Comparison of ENCODE assay signal across 20 cellular contexts in genomic region chr3:14834807-14835466, GRCh38. TPM values are rescaled to one million over a fixed set of nuclear protein-coding genes. Genes with fewer than 3 reads are reported as not detected.
DNase-seq lines count a peak whose midpoint lies in the region; ATAC-seq, FAIRE-seq and TF ChIP-seq lines count a peak whose summit lies in the region.
"Had no signal": no experiment of that assay in that cellular context is flagged by ENCODE, and none has a peak within 500 bp of the region (broad histone marks: within the 10 kb centered on the region; RNA-seq: fewer than 3 reads in every experiment).

No MANE protein-coding gene starts in this region.

- no peak overlapping the region for H2AFZ ChIP-seq in HepG2 (ENCODE audit: low read length)

- no peaks in the 10 kb centered on the region for H3K79me2 ChIP-seq in HepG2 (ENCODE audit: insufficient read depth, low read length)

- TF ChIP-seq POLR2A in HepG2 (IDR thresholded peaks at IDR 0.05; ENCODE audit: insufficient read depth in 1 of 2, low read depth in 2 of 2, low read length in 2 of 2) (no peak), right lobe of liver (IDR thresholded peaks at IDR 0.05) (no peak)

- ATAC-seq in HepG2 (no peak), right lobe of liver (no peak), sciatic nerve (no peak), HG03139 (IDR thresholded peaks at IDR 0.05; ENCODE audit: unreplicated experiment) (no peak)
- ATAC-seq: A549 had no signal

- WGBS in HepG2 (ENCODE audit: low lambda C conversion rate) = 61% methylated on average over 11 of the region's 15 CpGs
- 74% methylated on average over 6 of the region's 15 CpGs for WGBS in right lobe of liver (ENCODE audit: insufficient coverage, low coverage, low lambda C conversion rate, missing lambda C conversion rate)

- POLR2A ChIA-PET in HepG2 (lab: Yijun Ruan, JAX) = no interaction called here

- H4K20me1 ChIP-seq in HepG2 (ENCODE audit: insufficient read depth, low read length) = no peaks in the 10 kb centered on the region

- BruUV-seq in HepG2 (replicated peaks; lab: Mats Ljungman, UMichigan) = no TSS peak

- H3K9ac ChIP-seq in HepG2 (ENCODE audit: insufficient read depth, low read depth, low read length) = no peak overlapping the region

- peaks cover 33% of the 10 kb centered on the region for H3K4me1 ChIP-seq in HepG2 (ENCODE audit: insufficient read depth, low read length)
- peaks cover 0 to 3% (median 0%) of the 10 kb centered on the region in 4 donors for H3K4me1 ChIP-seq in right lobe of liver
- H3K4me1 ChIP-seq: A549, Caco-2, HAP-1 had no signal

- in situ Hi-C loops in HepG2 (cut with HindIII; ENCODE audit: extremely low pct_ligation_motif_present, low pct_unique_long_range_greater_than_20kb) = no loop called here

- H3K27me3 ChIP-seq in HepG2 (ENCODE audit: control insufficient read depth in 1 of 2, insufficient read depth in 2 of 2, low read length in 2 of 2) = peaks cover 0 to 53% of the 10 kb centered on the region in 2 experiments; a peak in 3 of 5 replicates
- H3K27me3 ChIP-seq in right lobe of liver = no peaks in the 10 kb centered on the region

- no peak overlapping the region for H3K27ac ChIP-seq in HepG2 (ENCODE audit: extremely low read length, insufficient read depth, low read length)
- H3K27ac ChIP-seq in right lobe of liver = no peak overlapping the region
- H3K27ac ChIP-seq: 22Rv1, A549, C4-2B had no signal

- H3K4me3 ChIP-seq in HepG2 (replicated peaks in 1 of 3; ENCODE audit: insufficient read depth in 1 of 3, low read depth in 2 of 3, low read length in 3 of 3) (no peak overlapping the region), right lobe of liver (no peak overlapping the region)
- H3K4me3 ChIP-seq: A549, HAP-1 had no signal

- H3K36me3 ChIP-seq in HepG2 (replicated peaks in 1 of 2; ENCODE audit: control insufficient read depth in 1 of 2, insufficient read depth in 2 of 2, low read length in 2 of 2) (no peaks in the 10 kb centered on the region), right lobe of liver (no peaks in the 10 kb centered on the region)
- H3K36me3 ChIP-seq: HAP-1 had no signal

- no peak for TF ChIP-seq RAD21 in HepG2 (CRISPR knock-in tag; IDR thresholded peaks at IDR 0.05)

- no peak for FAIRE-seq in HepG2 (lab: Jason Lieb, UNC)
- FAIRE-seq: A549, D721Med, G401.6, GM12891, GM19239, HTR-8/SVneo had no signal

- peak; percentile 41 for DNase-seq in activated effector memory CD4-positive, alpha-beta T cell treated with anti-CD3 and anti-CD28 coated beads, Interleukin-2, amount 50 U/mL, for 16 hours
- DNase-seq in activated effector memory CD4-positive, alpha-beta T cell treated with Interleukin-2 at 50 U/mL for 16 hours = no peak
- no peak for DNase-seq in HepG2 (ENCODE audit: low spot score)
- no peak for DNase-seq in right lobe of liver
- DNase-seq in sciatic nerve (ENCODE audit: low spot score) = peak; percentile 15
- DNase-seq in NCI-H82 treated with DMSO at 0.1 percent for 48 hours (lab: John Stamatoyannopoulos, UW; ENCODE audit: unreplicated experiment) = no peak
- DNase-seq: AML-193; Caco-2; CD4-positive, alpha-beta T cell had no signal

- TF ChIP-seq CTCF in HepG2 (CRISPR knock-in tag; IDR thresholded peaks at IDR 0.05) = no peak
- no peak for TF ChIP-seq CTCF in right lobe of liver (IDR thresholded peaks at IDR 0.05)

- H3K4me2 ChIP-seq in HepG2 (ENCODE audit: low read depth, low read length) = no peak overlapping the region
- H3K4me2 ChIP-seq: A549 had no signal

- CTCF ChIA-PET in HepG2 (lab: Yijun Ruan, JAX; ENCODE audit: low intra/inter-chr PET ratio, low total read pairs) = no interaction called here

- intact Hi-C loops in HepG2 (cut with micrococcal nuclease; ENCODE audit: unreplicated experiment) = no loop called here
- intact Hi-C loops in right lobe of liver (cut with DNase I) = no loop called here
- intact Hi-C loops in sciatic nerve (cut with DNase I) = no loop called here

- no peaks in the 10 kb centered on the region for H3K9me3 ChIP-seq in HepG2 (ENCODE audit: low read length)
- H3K9me3 ChIP-seq in right lobe of liver = no peaks in the 10 kb centered on the region
- H3K9me3 ChIP-seq: A549, Caco-2, HAP-1 had no signal

- TF ChIP-seq EP300 in HepG2 (IDR thresholded peaks at IDR 0.05; ENCODE audit: low read depth in 2 of 2, low read length in 2 of 2) (no peak), HepG2 (CRISPR knock-in tag; IDR thresholded peaks at IDR 0.05; ENCODE audit: borderline replicate concordance) (no peak)

TF ChIP-seq in HepG2, 621 proteins besides CTCF, POLR2A, EP300 and RAD21:
- no peak for TF ChIP-seq FUBP1 (CRISPR knock-in tag; IDR thresholded peaks at IDR 0.05; ENCODE audit: borderline replicate concordance)
- TF ChIP-seq PCBP1 (IDR thresholded peaks at IDR 0.05; ENCODE audit: borderline replicate concordance, low read depth, low read length) = no peak
- TF ChIP-seq CCDC6 (CRISPR knock-in tag; IDR thresholded peaks at IDR 0.05) = no peak
- TF ChIP-seq ZNF629 (CRISPR knock-in tag; conservative IDR thresholded peaks at IDR 0.05) = peak; percentile 78
- TF ChIP-seq, protein P1, sequence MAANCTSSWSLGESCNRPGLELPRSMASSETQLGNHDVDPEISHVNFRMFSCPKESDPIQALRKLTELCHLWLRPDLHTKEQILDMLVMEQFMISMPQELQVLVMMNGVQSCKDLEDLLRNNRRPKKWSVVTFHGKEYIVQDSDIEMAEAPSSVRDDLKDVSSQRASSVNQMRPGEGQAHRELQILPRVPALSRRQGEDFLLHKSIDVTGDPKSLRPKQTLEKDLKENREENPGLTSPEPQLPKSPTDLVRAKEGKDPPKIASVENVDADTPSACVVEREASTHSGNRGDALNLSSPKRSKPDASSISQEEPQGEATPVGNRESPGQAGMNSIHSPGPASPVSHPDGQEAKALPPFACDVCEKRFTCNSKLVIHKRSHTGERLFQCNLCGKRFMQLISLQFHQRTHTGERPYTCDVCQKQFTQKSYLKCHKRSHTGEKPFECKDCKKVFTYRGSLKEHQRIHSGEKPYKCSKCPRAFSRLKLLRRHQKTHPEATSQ (CRISPR knock-in tag; IDR thresholded peaks at IDR 0.05; ENCODE audit: borderline replicate concordance) = no peak
- TF ChIP-seq KDM6A (CRISPR knock-in tag; IDR thresholded peaks at IDR 0.05; ENCODE audit: low read depth) = no peak

RNA-seq across cellular contexts. Expression of gene FGD5, which starts 16.2 kb away (rescaled TPM):
- total RNA-seq in HepG2 (2016; rRNA removed; fragmentation: Illumina TruSeq; extraction: Trizol) = not detected in 2 replicates
- not detected in 2 replicates for total RNA-seq in HepG2 (2016; cell fraction: cytosol; rRNA removed; fragmentation: Illumina TruSeq; extraction: Trizol; ENCODE audit: low read depth)
- total RNA-seq in HepG2 (2016; cell fraction: insoluble cytoplasmic fraction; rRNA removed; fragmentation: Illumina TruSeq; extraction: Trizol) = not detected in 2 replicates
- not detected in 2 replicates for total RNA-seq in HepG2 (2016; cell fraction: membrane; rRNA removed; fragmentation: Illumina TruSeq; extraction: Trizol)
- not detected in 2 replicates for total RNA-seq in HepG2 (2016; cell fraction: nucleus; rRNA removed; fragmentation: Illumina TruSeq; extraction: Trizol)
- 0.17 TPM in 1 of 2 replicates, not detected in the other for polyA plus RNA-seq in HepG2 (2011; rRNA removed)
- 0.01 and 0.04 TPM in 2 replicates for polyA plus RNA-seq in HepG2 (2011; cell fraction: cytosol; rRNA removed)
- 0.09 and 0.10 TPM in 2 replicates for polyA plus RNA-seq in HepG2 (2011; cell fraction: nucleus; rRNA removed)
- 0.08 and 0.20 TPM in 2 replicates for polyA plus RNA-seq in HepG2 (2012)
- polyA plus RNA-seq in HepG2 (2016; cell fraction: cytosol; fragmentation: Illumina TruSeq; extraction: Trizol; ENCODE audit: low read depth) = not detected in 2 replicates
- not detected in 2 replicates for polyA plus RNA-seq in HepG2 (2016; cell fraction: insoluble cytoplasmic fraction; fragmentation: Illumina TruSeq; extraction: Trizol; ENCODE audit: low read depth)
- polyA plus RNA-seq in HepG2 (2016; cell fraction: membrane; fragmentation: Illumina TruSeq; extraction: Trizol; ENCODE audit: low read depth) = not detected in 2 replicates
- polyA plus RNA-seq in HepG2 (2016; cell fraction: nucleus; fragmentation: Illumina TruSeq; extraction: Trizol; ENCODE audit: insufficient read depth, low read depth) = not detected in 2 replicates
- polyA minus RNA-seq in HepG2 (2011; rRNA and poly(A)+ RNA removed; ENCODE audit: low replicate concordance) = 0.44 TPM in 1 of 2 replicates, not detected in the other
- not detected in 2 replicates for polyA minus RNA-seq in HepG2 (2011; cell fraction: cytosol; rRNA and poly(A)+ RNA removed)
- 0.25 and 0.39 TPM in 2 replicates for polyA minus RNA-seq in HepG2 (2011; cell fraction: nucleus; rRNA and poly(A)+ RNA removed)
- 1 to 10 TPM; 3.4 to 8.9 (median 5.9) TPM for total RNA-seq in right lobe of liver
- total RNA-seq in sciatic nerve = 57.4 TPM
- total RNA-seq: CD4-positive, alpha-beta T cell had no signal
- polyA plus RNA-seq: BJ had no signal

Comparison
In these comparisons a context has a peak if more than half of its experiments do, and no peak if none do; other contexts are left out.
1. DNase-seq: peak in activated effector memory CD4-positive, alpha-beta T cell treated with anti-CD3 and anti-CD28 coated beads, Interleukin-2, amount 50 U/mL, for 16 hours (single experiment) and sciatic nerve (single experiment); none in activated effector memory CD4-positive, alpha-beta T cell treated with Interleukin-2 at 50 U/mL for 16 hours (single experiment), HepG2 (single experiment), right lobe of liver (0 of 3) and NCI-H82 treated with DMSO at 0.1 percent for 48 hours (single experiment).